8 cellular contexts compared by ENCODE assay signal in the genomic region with DNA sequence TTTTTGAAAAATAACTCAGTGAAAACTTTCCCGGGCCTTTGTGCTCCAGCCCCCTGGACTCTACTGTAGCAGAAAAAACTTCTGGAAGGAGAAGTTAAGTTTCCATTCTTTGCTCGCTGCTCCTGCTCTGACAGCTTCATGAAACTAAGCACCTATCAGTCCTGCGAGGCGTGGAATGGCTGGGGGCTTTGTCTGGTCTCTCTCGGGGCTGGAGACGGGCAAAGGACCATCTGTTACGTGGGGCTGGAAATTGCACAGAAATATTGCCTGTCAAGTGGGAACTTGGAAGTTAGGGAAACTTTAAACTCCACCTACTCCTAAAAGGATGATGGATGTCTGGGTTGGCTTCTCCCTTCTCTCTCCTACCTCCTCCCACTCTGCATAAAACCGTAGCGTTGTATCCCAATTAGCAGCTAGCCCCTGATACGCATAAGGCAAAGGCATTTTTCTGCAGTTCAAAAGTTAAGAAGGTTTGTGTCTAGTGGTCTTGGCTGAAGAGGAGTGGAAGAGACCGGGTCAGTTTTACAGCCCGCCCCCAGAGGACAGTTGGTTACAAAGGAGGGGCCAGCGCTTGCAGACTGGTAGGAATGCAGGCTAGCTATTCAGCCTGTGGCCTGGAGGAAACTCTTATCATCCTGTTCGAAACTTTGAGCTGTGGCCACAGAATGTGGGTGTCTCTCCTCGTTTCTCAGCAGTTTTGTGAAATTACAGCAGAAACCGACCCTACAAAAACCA. TPM values are rescaled to one million over a fixed set of nuclear protein-coding genes. Genes with fewer than 3 reads are reported as not detected.
DNase-seq lines count a peak whose midpoint lies in the region; ATAC-seq and TF ChIP-seq lines count a peak whose summit lies in the region.

No MANE protein-coding gene starts in this region.

- H2BK20ac ChIP-seq in IMR-90 (ENCODE audit: low read depth, low read length): no peak overlapping the region; the same call in 1 of the 2 replicates

- in situ Hi-C loops in IMR-90 (cut with MboI; ENCODE audit: low sequenced_read_pairs): loop anchor here (25.0 kb wide), 1 partner anchor 789 kb away; no protein-coding TSS in a partner anchor

- H3K27ac Mint-ChIP-seq in T-cell: no peak overlapping the region

- H3K9me3 ChIP-seq in IMR-90 (ENCODE audit: control insufficient read depth, insufficient read depth, low read length) (no peaks in the 10 kb centered on the region), tibial artery (no peaks in the 10 kb centered on the region)

- peak overlapping the region; percentile 72 for H3K4ac ChIP-seq in IMR-90 (ENCODE audit: low read depth, low read length)

- H4K8ac ChIP-seq in IMR-90 (ENCODE audit: low read depth in 2 of 2, low read length in 2 of 2): peak overlapping the region in 1 of 2 experiments; percentile 65; a peak in 2 of 4 replicates

- TF ChIP-seq RAD21 in IMR-90 (IDR thresholded peaks at IDR 0.05; ENCODE audit: low read length): peak; percentile 17; the same call in 1 of the 2 replicates

- peak overlapping the region; percentile 65 for H2AK9ac ChIP-seq in IMR-90 (replicated peaks; ENCODE audit: low read depth, low read length, poor library complexity)

- no peaks in the 10 kb centered on the region for H3K36me3 ChIP-seq in IMR-90 (ENCODE audit: control insufficient read depth, insufficient read depth, low read length)
- H3K36me3 ChIP-seq in tibial artery: no peaks in the 10 kb centered on the region

- H3K18ac ChIP-seq in IMR-90 (ENCODE audit: low read depth, low read length): peak overlapping the region; percentile 27; the same call in 1 of the 2 replicates

- WGBS in IMR-90 (ENCODE audit: extremely low coverage in 2 of 2, insufficient read length in 1 of 2), 2 experiments: 0% methylated on average over 2 of the region's 16 CpGs; no CpG with 5 or more reads in 1 of the 2 experiments
- 2% methylated on average over 16 of the region's 16 CpGs for WGBS in lower leg skin, 2 donors

- H2AFZ ChIP-seq in IMR-90 (replicated peaks; ENCODE audit: low read length, poor library complexity): peak overlapping the region; percentile 90

- CTCF ChIA-PET in IMR-90 (lab: Yijun Ruan, JAX) (interaction anchor here (1.0 to 1.4 kb wide), 4 partner anchors 10 to 332 kb away, joined by 3 to 5 read pairs (median 3); no protein-coding TSS in a partner anchor), T-cell (lab: Charles Lee) (no interaction called here)

- H2AK5ac ChIP-seq in IMR-90 (ENCODE audit: low read depth, low read length): no peak overlapping the region

- H3K27me3 ChIP-seq in IMR-90 (ENCODE audit: control insufficient read depth, insufficient read depth, low read length) (peaks cover 4% of the 10 kb centered on the region; the same call in 1 of the 2 replicates), dorsolateral prefrontal cortex (peaks cover 0 to 38% (median 6%) of the 10 kb centered on the region in 45 donors), tibial artery (no peaks in the 10 kb centered on the region)

- peaks cover 28 to 45% of the 10 kb centered on the region in 2 donors for H3K27me3 Mint-ChIP-seq in T-cell

- no peak overlapping the region for H3K4me3 Mint-ChIP-seq in T-cell

- TF ChIP-seq POLR2A in IMR-90 (IDR thresholded peaks at IDR 0.05; ENCODE audit: low read depth, low read length): no peak
- no peak for TF ChIP-seq POLR2A in lower leg skin (IDR thresholded peaks at IDR 0.05)

- intact Hi-C loops in IMR-90 (cut with micrococcal nuclease) (loop anchor here (2.0 to 5.0 kb wide), 5 partner anchors 201 to 494 kb away; no protein-coding TSS in a partner anchor), dorsolateral prefrontal cortex (cut with DNase I) (loop anchor here (2.0 to 10.0 kb wide), 3 partner anchors 291 to 324 kb away; no protein-coding TSS in a partner anchor), lower leg skin (cut with DNase I; ENCODE audit: low total_unique reads) (no loop called here), tibial artery (cut with DNase I; ENCODE audit: low total_unique reads) (loop anchor here (5.0 kb wide), 1 partner anchor 291 kb away; no protein-coding TSS in a partner anchor)

- H3K23ac ChIP-seq in IMR-90 (ENCODE audit: low read depth, low read length): peak overlapping the region; percentile 92

- no peak overlapping the region for H2BK15ac ChIP-seq in IMR-90 (ENCODE audit: low read depth, low read length)

- H2BK5ac ChIP-seq in IMR-90 (ENCODE audit: low read depth, low read length, poor library complexity, severe bottlenecking): peak overlapping the region; percentile 81

- H3K36me3 Mint-ChIP-seq in T-cell: no peaks in the 10 kb centered on the region

- peak overlapping the region; percentile 4; the same call in 1 of the 2 replicates for H4K5ac ChIP-seq in IMR-90 (ENCODE audit: low read depth, low read length)

- H4K20me1 ChIP-seq in IMR-90 (ENCODE audit: insufficient read depth, low read length): no peaks in the 10 kb centered on the region

- H3K9ac ChIP-seq in IMR-90 (ENCODE audit: low read depth, low read length): peak overlapping the region; percentile 61

- H4K91ac ChIP-seq in IMR-90 (ENCODE audit: insufficient read depth, low read depth, low read length): no peak overlapping the region; the same call in 1 of the 2 replicates

- H3K79me1 ChIP-seq in IMR-90 (ENCODE audit: low read depth in 1 of 2, low read length in 2 of 2): peaks cover 6 to 45% of the 10 kb centered on the region in 2 experiments

- H3K4me3 ChIP-seq in IMR-90 (ENCODE audit: insufficient read depth, low read depth, low read length) (peak overlapping the region; percentile 97), dorsolateral prefrontal cortex (peak overlapping the region; percentile 41 to 85 (median 72)), lower leg skin (ENCODE audit: low read depth, poor library complexity, severe bottlenecking) (peak overlapping the region; percentile 49), tibial artery (peak overlapping the region; percentile 76 to 92)

- H3K27ac ChIP-seq in IMR-90 (ENCODE audit: insufficient read depth, low read length) (peak overlapping the region; percentile 34), dorsolateral prefrontal cortex (peak overlapping the region in 52 of 59 donors; percentile 28 to 93 (median 82)), tibial artery (peak overlapping the region; percentile 84 to 87)

- H3K14ac ChIP-seq in IMR-90 (replicated peaks; ENCODE audit: low read depth, low read length): peak overlapping the region; percentile 71

- H3K4me2 ChIP-seq in IMR-90 (ENCODE audit: low read depth, low read length): peak overlapping the region; percentile 90

- peaks cover 2% of the 10 kb centered on the region; the same call in 1 of the 2 replicates for H3K4me1 ChIP-seq in IMR-90 (ENCODE audit: control insufficient read depth, insufficient read depth, low read length)
- peaks cover 0 to 19% (median 14%) of the 10 kb centered on the region in 4 donors for H3K4me1 ChIP-seq in tibial artery

- peaks cover 3% of the 10 kb centered on the region; the same call in 1 of the 2 replicates for H3K9me1 ChIP-seq in IMR-90 (ENCODE audit: insufficient read depth, low read length)

- peak overlapping the region; percentile 47 for H2BK120ac ChIP-seq in IMR-90 (ENCODE audit: low read depth, low read length)

- peak; percentile 76 for DNase-seq in IMR-90
- DNase-seq in dorsolateral prefrontal cortex: peak in 7 of 10 donors; percentile 19 to 52 (median 41)
- DNase-seq in lower leg skin (ENCODE audit: low spot score in 2 of 2): peak in 1 of 2 donors; percentile 86
- peak in 1 of 2 donors; percentile 45 for DNase-seq in tibial artery
- no peak for DNase-seq in T-cell
- no peak for DNase-seq in DMS153 (lab: John Stamatoyannopoulos, UW)

- dilution Hi-C loops in IMR-90 (cut with HindIII; ENCODE audit: low sequenced_read_pairs, unreplicated experiment): no loop called here

- H3K56ac ChIP-seq in IMR-90 (ENCODE audit: extremely low read depth, insufficient read depth, low read length): peak overlapping the region; percentile 47; the same call in 1 of the 2 replicates

- H3K4me1 Mint-ChIP-seq in T-cell: no peaks in the 10 kb centered on the region

- TF ChIP-seq CTCF in IMR-90 (conservative IDR thresholded peaks at IDR 0.05; ENCODE audit: low read depth, low read length): peak; percentile 21; the same call in 1 of the 2 replicates
- TF ChIP-seq CTCF in dorsolateral prefrontal cortex (IDR thresholded peaks at IDR 0.05 in 54 of 56, conservative IDR thresholded peaks at IDR 0.05 in 2 of 56; ENCODE audit: low read depth in 1 of 56, partially characterized antibody in 56 of 56): peak in 36 of 56 donors; percentile 9 to 49 (median 28)
- no peak for TF ChIP-seq CTCF in lower leg skin (IDR thresholded peaks at IDR 0.05)
- peak; percentile 8 to 21 for TF ChIP-seq CTCF in tibial artery (IDR thresholded peaks at IDR 0.05)

- ATAC-seq in IMR-90 (ENCODE audit: low read depth) (peak; percentile 68), HG02970 (IDR thresholded peaks at IDR 0.05; ENCODE audit: low FRiP score, unreplicated experiment) (no peak), GM21528 (IDR thresholded peaks at IDR 0.05; ENCODE audit: low FRiP score, unreplicated experiment) (no peak), T-cell (replicated peaks in 1 of 4) (no peak)

- POLR2A ChIA-PET in IMR-90 (lab: Charles Lee; ENCODE audit: unreplicated experiment) (no interaction called here), T-cell (lab: Charles Lee) (no interaction called here)

- BruUV-seq in IMR-90 (replicated peaks; lab: Mats Ljungman, UMichigan): no TSS peak

- peaks cover 3 to 12% (median 7%) of the 10 kb centered on the region in 3 donors for H3K9me3 Mint-ChIP-seq in T-cell

TF ChIP-seq in IMR-90, 13 proteins besides CTCF, POLR2A, EP300 and RAD21:
- no peak for TF ChIP-seq RFX5 (IDR thresholded peaks at IDR 0.05; ENCODE audit: low read depth, low read length)
- TF ChIP-seq SMC3 (IDR thresholded peaks at IDR 0.05; ENCODE audit: low read depth, low read length): no peak
- TF ChIP-seq MAFK (IDR thresholded peaks at IDR 0.05; ENCODE audit: low read depth, low read length): no peak

RNA-seq across cellular contexts. Expression of gene FBXL7, which starts 1.2 kb away (rescaled TPM):
- total RNA-seq in IMR-90 (2012; rRNA removed): 4.1 and 4.4 TPM in 2 replicates
- polyA plus RNA-seq in IMR-90 (2012; rRNA removed): 10.2 and 11.2 TPM in 2 replicates
- polyA plus RNA-seq in IMR-90 (2012; cell fraction: cytosol; rRNA removed): 8.3 and 11.5 TPM in 2 replicates
- 35.0 and 54.6 TPM in 2 replicates for polyA plus RNA-seq in IMR-90 (2012; cell fraction: nucleus; rRNA removed; ENCODE audit: low replicate concordance)
- 10 to 100 TPM in 116 of 120 experiments, 1 to 10 TPM in 4; 7.9 to 39.1 (median 15.8) TPM for total RNA-seq in dorsolateral prefrontal cortex
- total RNA-seq in lower leg skin: 1 to 10 TPM; 2.0 to 6.8 (median 3.9) TPM
- under 1 TPM in 2 of 5 donors, not detected in 3; 0.06 to 0.07 TPM for total RNA-seq in T-cell

Comparison
In these comparisons a context has a peak if more than half of its experiments do, and no peak if none do; other contexts are left out.
1. DNase-seq: peak in IMR-90 (single experiment) and dorsolateral prefrontal cortex (7 of 10); none in T-cell (0 of 34) and DMS153 (single experiment).
2. H3K27ac ChIP-seq: peak in every context shown above with its lines; median percentile 86 in tibial artery; 82 in dorsolateral prefrontal cortex; 34 in IMR-90.
3. CTCF ChIP-seq: peak in IMR-90 (single experiment), dorsolateral prefrontal cortex (36 of 56) and tibial artery (2 of 2); none in lower leg skin (0 of 3).
4. Peak in every context shown above with its lines, with median percentiles within 50 percentile points of each other: H3K4me3 ChIP-seq.